ENCODE assay signal across 1 cellular context in genomic region chr11:460331-461199, GRCh38.
A peak's percentile ranks its signal among the peaks of the same experiment; 100 is the strongest.
TF ChIP-seq lines count a peak whose summit lies in the region.

No MANE protein-coding gene starts in this region.

TF ChIP-seq in K562, 482 proteins besides CTCF, POLR2A, EP300 and RAD21 (continued from another document and continues in another):
- no peak for TF ChIP-seq CHAMP1 (IDR thresholded peaks at IDR 0.05)
- TF ChIP-seq ETS2 (tag; IDR thresholded peaks at IDR 0.05; ENCODE audit: borderline replicate concordance, poor library complexity, severe bottlenecking): no peak
- no peak for TF ChIP-seq NONO (IDR thresholded peaks at IDR 0.05; ENCODE audit: low read depth in 2 of 2, low read length in 1 of 2)
- no peak for TF ChIP-seq NELFE (IDR thresholded peaks at IDR 0.05; ENCODE audit: insufficient read depth, insufficient read length)
- TF ChIP-seq HMGXB4 (CRISPR knock-in tag; IDR thresholded peaks at IDR 0.05): no peak
- peak; percentile 80 for TF ChIP-seq CHD2 (IDR thresholded peaks at IDR 0.05; ENCODE audit: low read depth, low read length)
- TF ChIP-seq NFATC3 (IDR thresholded peaks at IDR 0.05): no peak
- peak; percentile 78 for TF ChIP-seq SOX6 (IDR thresholded peaks at IDR 0.05)
- peak; percentile 63 for TF ChIP-seq CREB1 (IDR thresholded peaks at IDR 0.05)
- TF ChIP-seq CREB1 (CRISPR knock-in tag; IDR thresholded peaks at IDR 0.05): peak; percentile 77; the same call in 1 of the 2 replicates
- TF ChIP-seq GATAD2A (IDR thresholded peaks at IDR 0.05): no peak
- peak; percentile 74 for TF ChIP-seq SMARCA4 (IDR thresholded peaks at IDR 0.05)
- TF ChIP-seq EWSR1 (IDR thresholded peaks at IDR 0.05; ENCODE audit: borderline replicate concordance, low read depth, partially characterized antibody): no peak
- TF ChIP-seq GMEB1 (CRISPR knock-in tag; IDR thresholded peaks at IDR 0.05): peak; percentile 52
- 0 out of 2 replicates have a peak, but pooled peaks have one; percentile 58 for TF ChIP-seq KLF13 (tag; IDR thresholded peaks at IDR 0.05; ENCODE audit: borderline replicate concordance, low read depth)
- TF ChIP-seq DACH1 (IDR thresholded peaks at IDR 0.05; ENCODE audit: partially characterized antibody): no peak
- TF ChIP-seq MTF1 (CRISPR knock-in tag; IDR thresholded peaks at IDR 0.05; ENCODE audit: borderline replicate concordance): no peak
- no peak for TF ChIP-seq E2F3 (CRISPR knock-in tag; IDR thresholded peaks at IDR 0.05)
- no peak for TF ChIP-seq ZFP30 (CRISPR knock-in tag; IDR thresholded peaks at IDR 0.05; ENCODE audit: borderline replicate concordance)
- TF ChIP-seq ZNF23 (CRISPR knock-in tag; IDR thresholded peaks at IDR 0.05): no peak
- TF ChIP-seq ZBTB40 (IDR thresholded peaks at IDR 0.05): no peak
- TF ChIP-seq ZBTB40 (CRISPR knock-in tag; IDR thresholded peaks at IDR 0.05): no peak
- no peak for TF ChIP-seq CHCHD3 (CRISPR knock-in tag; IDR thresholded peaks at IDR 0.05)
- TF ChIP-seq CXXC5 (CRISPR knock-in tag; IDR thresholded peaks at IDR 0.05): peak; percentile 96
- TF ChIP-seq ARID1B (IDR thresholded peaks at IDR 0.05): peak; percentile 90
- TF ChIP-seq TARDBP (IDR thresholded peaks at IDR 0.05): no peak
- peak; percentile 97 for TF ChIP-seq USF2 (CRISPR knock-in tag; IDR thresholded peaks at IDR 0.05)
- peak; percentile 98 for TF ChIP-seq SMAD4 (CRISPR knock-in tag; conservative IDR thresholded peaks at IDR 0.05)
- no peak for TF ChIP-seq RBM14 (IDR thresholded peaks at IDR 0.05; ENCODE audit: borderline replicate concordance, insufficient read depth, low read depth, low read length)
- no peak for TF ChIP-seq KAT2B (IDR thresholded peaks at IDR 0.05; ENCODE audit: low read depth, low read length)
- peak; percentile 71 for TF ChIP-seq POLR2G (IDR thresholded peaks at IDR 0.05; ENCODE audit: low read depth, low read length)
- no peak for TF ChIP-seq MEF2A (IDR thresholded peaks at IDR 0.05; ENCODE audit: control insufficient read depth, low read depth, low read length)
- TF ChIP-seq RB1 (IDR thresholded peaks at IDR 0.05; ENCODE audit: low read depth): no peak
- TF ChIP-seq TFE3 (CRISPR knock-in tag; IDR thresholded peaks at IDR 0.05): peak; percentile 58
- TF ChIP-seq L3MBTL2 (IDR thresholded peaks at IDR 0.05): peak; percentile 96
- TF ChIP-seq ZBTB11 (CRISPR knock-in tag; IDR thresholded peaks at IDR 0.05): peak in 1 of 3 experiments; percentile 89; a peak in 2 of 6 replicates
- TF ChIP-seq SMARCC2 (IDR thresholded peaks at IDR 0.05; ENCODE audit: low read depth): 0 out of 2 replicates have a peak, but pooled peaks have one; percentile 44
- TF ChIP-seq PRPF4 (IDR thresholded peaks at IDR 0.05; ENCODE audit: insufficient read depth, low read depth, low read length, poor library complexity, severe bottlenecking): no peak
- TF ChIP-seq CBX3 (IDR thresholded peaks at IDR 0.05; ENCODE audit: borderline replicate concordance in 1 of 2, low read length in 2 of 2): peak in 1 of 2 experiments; percentile 83; a peak in 1 of 3 replicates
- TF ChIP-seq BRF2 (IDR thresholded peaks at IDR 0.05; ENCODE audit: borderline replicate concordance, insufficient read depth, insufficient read length): no peak
- TF ChIP-seq PHF21A (IDR thresholded peaks at IDR 0.05; ENCODE audit: borderline replicate concordance, low read depth): no peak
- no peak for TF ChIP-seq ZNF507 (tag; conservative IDR thresholded peaks at IDR 0.05)
